ENCODE assay signal across 33 cellular contexts in genomic region chrX:153937056-153937455, GRCh38. TPM values are rescaled to one million over a fixed set of nuclear protein-coding genes. Genes with fewer than 3 reads are reported as not detected.
"Had no signal": no experiment of that assay in that cellular context is flagged by ENCODE, and none has a peak within 500 bp of the region (broad histone marks: within the 10 kb centered on the region; RNA-seq: fewer than 3 reads in every experiment).

No MANE protein-coding gene starts in this region.

- H3K4me2 ChIP-seq: hepatocyte, smooth muscle cell had no signal

- DNase-seq: dermis blood vessel endothelial cell; effector memory CD4-positive, alpha-beta T cell; foreskin keratinocyte; heart left ventricle; left cardiac atrium; left lung; mesenchymal stem cell; mucosa of descending colon; naive B cell; nucleus accumbens; stimulated activated CD4-positive, alpha-beta T cell treated with anti-CD3 and anti-CD28 coated beads, Interleukin-12 subunit alpha, Interleukin-12 subunit beta, amount 100 ng/mL, for 4 hours; stimulated activated CD4-positive, alpha-beta T cell treated with anti-CD3 and anti-CD28 coated beads, Interleukin-1b, Interleukin-23, amount 100 ng/mL, for 48 hours; stimulated activated CD4-positive, alpha-beta T cell treated with anti-CD3 and anti-CD28 coated beads, Interleukin-4, amount 100 ng/mL, for 1 hour; stimulated activated CD8-positive, alpha-beta memory T cell treated with anti-CD3 and anti-CD28 coated beads, Interleukin-4, amount 100 ng/mL, for 48 hours; stimulated activated naive CD4-positive, alpha-beta T cell treated with Interleukin-2 at 50 U/mL for 16 hours; stomach; thyroid gland had no signal

- H3K4me3 ChIP-seq: coronary artery, esophagus muscularis mucosa, gastroesophageal sphincter, heart left ventricle, hepatocyte, left lung, mucosa of descending colon, prostate gland, right atrium auricular region, smooth muscle cell, stomach, thyroid gland had no signal

- H2AFZ ChIP-seq: hepatocyte had no signal

- H3K4me3 Mint-ChIP-seq: mesothelial cell of epicardium had no signal

- H3K9me3 Mint-ChIP-seq: natural killer cell treated with Interleukin-12 subunit alpha and Interleukin-12 subunit beta and Interleukin-15 and Interleukin-18, amount 100 ng/mL, for 72 hours; type B pancreatic cell had no signal

- H3K27ac ChIP-seq: coronary artery, esophagus muscularis mucosa, foreskin keratinocyte, gastroesophageal sphincter, heart left ventricle, hepatocyte, left lung, prostate gland, right atrium auricular region, stomach, thyroid gland had no signal

- H3K9me3 ChIP-seq: esophagus muscularis mucosa, gastroesophageal sphincter, heart left ventricle, left lung, mucosa of descending colon, prostate gland, right atrium auricular region, stomach, thyroid gland had no signal

- FAIRE-seq: islet of Langerhans had no signal

- ATAC-seq: foreskin keratinocyte; gastroesophageal sphincter; heart left ventricle; left cardiac atrium; left lung; mucosa of descending colon; natural killer cell treated with Interleukin-12 subunit alpha and Interleukin-12 subunit beta and Interleukin-15 and Interleukin-18, amount 100 ng/mL, for 72 hours; sciatic nerve had no signal

- H3K27me3 Mint-ChIP-seq: naive B cell, type B pancreatic cell had no signal

- H3K36me3 ChIP-seq: prostate gland, thyroid gland had no signal

- H3K36me3 Mint-ChIP-seq: mesothelial cell of epicardium; naive B cell; natural killer cell treated with Interleukin-12 subunit alpha and Interleukin-12 subunit beta and Interleukin-15 and Interleukin-18, amount 100 ng/mL, for 72 hours; type B pancreatic cell had no signal

- H3K27me3 ChIP-seq: esophagus muscularis mucosa, foreskin keratinocyte, gastroesophageal sphincter, hepatocyte, right atrium auricular region, stomach, thyroid gland had no signal

- H3K4me1 ChIP-seq: foreskin keratinocyte, prostate gland had no signal

- H3K27ac Mint-ChIP-seq: mesothelial cell of epicardium, type B pancreatic cell had no signal

RNA-seq across cellular contexts. Expression of gene RENBP, which starts 7.4 kb away (rescaled TPM):
- total RNA-seq: smooth muscle cell had no signal

RNA-seq across cellular contexts. Expression of gene AVPR2, which starts 32.6 kb away (rescaled TPM):
- total RNA-seq: endothelial cell of umbilical vein; fibroblast of lung; foreskin keratinocyte; hepatocyte; mesothelial cell of epicardium; natural killer cell treated with Interleukin-12 subunit alpha and Interleukin-12 subunit beta and Interleukin-15 and Interleukin-18, amount 100 ng/mL, for 72 hours; osteocyte; smooth muscle cell; temporal lobe had no signal
